Comparison of ENCODE assay signal across 17 cellular contexts in genomic region chr18:50128506-50129271, GRCh38.
A peak's percentile ranks its signal among the peaks of the same experiment; 100 is the strongest.
DNase-seq lines count a peak whose midpoint lies in the region; ATAC-seq, FAIRE-seq and TF ChIP-seq lines count a peak whose summit lies in the region.
"Had no signal": no experiment of that assay in that cellular context is flagged by ENCODE, and none has a peak within 500 bp of the region (broad histone marks: within the 10 kb centered on the region; RNA-seq: fewer than 3 reads in every experiment).

No MANE protein-coding gene starts in this region.

- H3K9me3 ChIP-seq in H1 (ENCODE audit: insufficient read depth in 2 of 2, low read depth in 1 of 2, low read length in 1 of 2), result no peaks in the 10 kb centered on the region
- no peaks in the 10 kb centered on the region for H3K9me3 ChIP-seq in muscle layer of duodenum (ENCODE audit: control insufficient read depth in 1 of 2, low read length in 2 of 2)
- H3K9me3 ChIP-seq: heart left ventricle, uterus had no signal

- H2BK120ac ChIP-seq in H1 (replicated peaks; ENCODE audit: low read depth, low read length), result peak overlapping the region; percentile 7

- H2AK5ac ChIP-seq in H1 (ENCODE audit: low read depth, low read length), result peak overlapping the region; percentile 25; the same call in 1 of the 2 replicates

- H2BK15ac ChIP-seq in H1 (ENCODE audit: low read length), result no peak overlapping the region

- H3K9ac ChIP-seq in H1 (replicated peaks in 1 of 4; ENCODE audit: extremely low read depth in 1 of 4, low read depth in 3 of 4, low read length in 3 of 4), result no peak overlapping the region; a peak in 2 of 7 replicates
- H3K9ac ChIP-seq: parathyroid adenoma had no signal

- POLR2A ChIA-PET in H1 (lab: Charles Lee; ENCODE audit: partially characterized antibody), result interaction anchor here (1.4 kb wide), 1 partner anchor 35 kb away, joined by 5 read pairs; no protein-coding TSS in a partner anchor

- no peaks in the 10 kb centered on the region for H3K36me3 ChIP-seq in H1 (ENCODE audit: control insufficient read depth in 2 of 4, insufficient read depth in 4 of 4, low read length in 3 of 4)
- no peaks in the 10 kb centered on the region for H3K36me3 ChIP-seq in muscle layer of duodenum (ENCODE audit: control insufficient read depth in 1 of 2, insufficient read depth in 2 of 2, low read length in 2 of 2)
- H3K36me3 ChIP-seq: cardiac muscle cell, heart left ventricle, uterus had no signal

- no peak for TF ChIP-seq RAD21 in H1 (IDR thresholded peaks at IDR 0.05 in 1 of 2, conservative IDR thresholded peaks at IDR 0.05 in 1 of 2; ENCODE audit: low read depth in 2 of 2, low read length in 2 of 2)

- H3K4me3 ChIP-seq in H1 (ENCODE audit: extremely low read depth in 1 of 4, insufficient read depth in 2 of 4, low read depth in 3 of 4, low read length in 4 of 4) (0 out of 8 replicates have a peak overlapping the region, but pooled peaks of 1 of the 4 experiments have one; percentile 7), muscle layer of duodenum (ENCODE audit: low read depth in 1 of 2, low read length in 2 of 2) (no peak overlapping the region)
- H3K4me3 ChIP-seq: cardiac muscle cell, heart left ventricle, uterus had no signal

- 0 out of 2 replicates have a peak overlapping the region, but pooled peaks have one; percentile 28 for H2AFZ ChIP-seq in H1 (ENCODE audit: low read length)
- H2AFZ ChIP-seq: parathyroid adenoma had no signal

- H2BK20ac ChIP-seq in H1 (ENCODE audit: low read length), result peak overlapping the region; percentile 73; the same call in 1 of the 2 replicates

- ATAC-seq in GM19035 (IDR thresholded peaks at IDR 0.05; ENCODE audit: unreplicated experiment), result no peak
- no peak for ATAC-seq in GM21447 (IDR thresholded peaks at IDR 0.05; ENCODE audit: unreplicated experiment)
- ATAC-seq: heart left ventricle had no signal

- H3K4me2 ChIP-seq in H1 (ENCODE audit: insufficient read depth in 1 of 2, low read depth in 2 of 2, low read length in 2 of 2), result peak overlapping the region in 1 of 2 experiments; percentile 30; a peak in 2 of 4 replicates

- 56% methylated on average over 15 of the region's 15 CpGs; no CpG with 5 or more reads in 1 of the 2 experiments for WGBS in H1 (ENCODE audit: extremely low coverage in 1 of 2, insufficient coverage in 1 of 2, insufficient read length in 1 of 2, insufficient replicate concordance in 2 of 2, low coverage in 1 of 2, low lambda C conversion rate in 2 of 2, missing lambda C conversion rate in 1 of 2), 2 experiments

- CTCF ChIA-PET in H1 (lab: Charles Lee; ENCODE audit: partially characterized antibody), result interaction anchor here (0.8 to 1.6 kb wide), 3 partner anchors 15 to 75 kb away, joined by 3 read pairs; no protein-coding TSS in a partner anchor

- FAIRE-seq in H1 (lab: Jason Lieb, UNC), result peak; percentile 74
- FAIRE-seq: endometrium had no signal

- no peaks in the 10 kb centered on the region for H4K20me1 ChIP-seq in H1 (replicated peaks in 1 of 2; ENCODE audit: control insufficient read depth in 1 of 2, insufficient read depth in 2 of 2, low read length in 2 of 2)

- H2BK12ac ChIP-seq in H1 (ENCODE audit: low read depth, low read length), result 0 out of 2 replicates have a peak overlapping the region, but pooled peaks have one; percentile 1

- no peak overlapping the region for H3K23ac ChIP-seq in H1 (ENCODE audit: insufficient read length)

- no peak overlapping the region for H3K56ac ChIP-seq in H1 (replicated peaks; ENCODE audit: insufficient read length, low read depth, low read length)

- H3K79me2 ChIP-seq in H1 (ENCODE audit: control insufficient read depth in 1 of 2, insufficient read depth in 2 of 2, low read length in 2 of 2), result no peaks in the 10 kb centered on the region

- H3K79me1 ChIP-seq in H1 (ENCODE audit: low read depth, low read length), result no peaks in the 10 kb centered on the region

- H2BK5ac ChIP-seq in H1 (ENCODE audit: low read depth, low read length), result peak overlapping the region; percentile 32; the same call in 1 of the 2 replicates

- peaks cover 3 to 11% (median 8%) of the 10 kb centered on the region in 4 experiments for H3K4me1 ChIP-seq in H1 (replicated peaks in 1 of 4; ENCODE audit: control insufficient read depth in 3 of 4, insufficient read depth in 4 of 4, low read length in 3 of 4)
- no peaks in the 10 kb centered on the region for H3K4me1 ChIP-seq in muscle layer of duodenum (ENCODE audit: control insufficient read depth in 1 of 2, insufficient read depth in 2 of 2, low read length in 2 of 2)
- H3K4me1 ChIP-seq: heart left ventricle, uterus had no signal

- TF ChIP-seq EP300 in H1 (IDR thresholded peaks at IDR 0.05; ENCODE audit: borderline replicate concordance in 1 of 2, low read depth in 2 of 2, low read length in 2 of 2), result no peak

- no peaks in the 10 kb centered on the region for H3K23me2 ChIP-seq in H1 (ENCODE audit: low read depth, low read length)

- TF ChIP-seq CTCF in H1 (IDR thresholded peaks at IDR 0.05; ENCODE audit: control extremely low read depth in 1 of 3, insufficient read depth in 1 of 3, low read depth in 1 of 3, low read length in 3 of 3), result no peak

- H3K27me3 ChIP-seq in H1 (replicated peaks in 1 of 4; ENCODE audit: control insufficient read depth in 3 of 4, extremely low read depth in 1 of 4, insufficient read depth in 3 of 4, low read length in 3 of 4) (no peaks in the 10 kb centered on the region), muscle layer of duodenum (ENCODE audit: low read depth, low read length) (no peaks in the 10 kb centered on the region)
- H3K27me3 ChIP-seq: cardiac muscle cell, uterus had no signal

- peak overlapping the region; percentile 59 for H4K91ac ChIP-seq in H1 (replicated peaks; ENCODE audit: insufficient read length, low read length)

- H4K8ac ChIP-seq in H1 (ENCODE audit: extremely low read depth, insufficient read depth, low read length), result no peak overlapping the region

- no peak overlapping the region for H3K14ac ChIP-seq in H1 (ENCODE audit: insufficient read length)

- H3K18ac ChIP-seq in H1 (ENCODE audit: extremely low read depth, low read length), result no peak overlapping the region; the same call in 1 of the 2 replicates

- peak overlapping the region; percentile 16 for H4K5ac ChIP-seq in H1 (ENCODE audit: insufficient read length, low read depth, low read length)

- H3K27ac ChIP-seq in H1 (ENCODE audit: low read depth, low read length), result 0 out of 2 replicates have a peak overlapping the region, but pooled peaks have one; percentile 43
- H3K27ac ChIP-seq in muscle layer of duodenum (ENCODE audit: low read length), result peak overlapping the region; percentile 43
- H3K27ac ChIP-seq: cardiac muscle cell, heart left ventricle, parathyroid adenoma, uterus had no signal

- DNase-seq in ELF-1 (ENCODE audit: low read depth, low spot score), result peak; percentile 51
- peak; percentile 78 for DNase-seq in NCI-H2107 (lab: John Stamatoyannopoulos, UW)
- peak in 1 of 2 experiments; percentile 55 for DNase-seq in H1 (ENCODE audit: low read depth in 1 of 2, low spot score in 2 of 2)
- no peak for DNase-seq in SIG-M5 (lab: John Stamatoyannopoulos, UW)
- DNase-seq in glomerular visceral epithelial cell (ENCODE audit: extremely low spot score), result no peak
- DNase-seq: activated naive CD4-positive, alpha-beta T cell treated with anti-CD3 and anti-CD28 coated beads for 36 hours; DMS53; heart left ventricle; NCI-H82; SHP77 treated with DMSO at 0.1 percent for 48 hours; uterus had no signal

- TF ChIP-seq POLR2A in H1 (IDR thresholded peaks at IDR 0.05; ENCODE audit: control extremely low read depth in 1 of 2, low read depth in 2 of 2, low read length in 2 of 2), result no peak

- H3K4ac ChIP-seq in H1 (replicated peaks; ENCODE audit: insufficient read length, low read depth, low read length), result no peak overlapping the region

TF ChIP-seq in H1, 55 proteins besides CTCF, POLR2A, EP300 and RAD21:
- TF ChIP-seq RXRA (IDR thresholded peaks at IDR 0.05; ENCODE audit: insufficient read depth, low read depth, low read length) (no peak), NANOG (IDR thresholded peaks at IDR 0.05; ENCODE audit: insufficient read depth, low read depth, low read length, poor library complexity, severe bottlenecking) (no peak), E2F6 (IDR thresholded peaks at IDR 0.05) (peak; percentile 49), CEBPB (IDR thresholded peaks at IDR 0.05; ENCODE audit: low read depth, low read length) (no peak), TCF12 (IDR thresholded peaks at IDR 0.05; ENCODE audit: low read depth, low read length) (no peak), POLR2AphosphoS5 (IDR thresholded peaks at IDR 0.05; ENCODE audit: low read depth, low read length) (no peak), KDM5A (IDR thresholded peaks at IDR 0.05; ENCODE audit: low read length) (no peak), BACH1 (IDR thresholded peaks at IDR 0.05; ENCODE audit: low read length) (no peak), CHD2 (IDR thresholded peaks at IDR 0.05; ENCODE audit: low read length) (no peak), TBP (IDR thresholded peaks at IDR 0.05; ENCODE audit: low read depth, low read length) (0 out of 2 replicates have a peak, but pooled peaks have one; percentile 23), FOSL1 (IDR thresholded peaks at IDR 0.05; ENCODE audit: insufficient read depth, low read depth, low read length) (no peak), SIX5 (IDR thresholded peaks at IDR 0.05; ENCODE audit: low read depth, low read length) (no peak), CREB1 (IDR thresholded peaks at IDR 0.05) (no peak), HDAC2 (IDR thresholded peaks at IDR 0.05; ENCODE audit: borderline replicate concordance in 1 of 2, low read depth in 2 of 2, low read length in 2 of 2) (no peak), SIN3A (conservative IDR thresholded peaks at IDR 0.05 in 1 of 2, IDR thresholded peaks at IDR 0.05 in 1 of 2; ENCODE audit: low read depth in 1 of 2, low read length in 2 of 2) (peak in 1 of 2 experiments; percentile 78; a peak in 2 of 4 replicates), ATF3 (IDR thresholded peaks at IDR 0.05; ENCODE audit: insufficient read depth, low read depth, low read length) (no peak), SP1 (IDR thresholded peaks at IDR 0.05; ENCODE audit: low read depth, low read length) (0 out of 2 replicates have a peak, but pooled peaks have one; percentile 22), KDM4A (IDR thresholded peaks at IDR 0.05; ENCODE audit: low read depth, low read length, severe bottlenecking) (no peak), GTF2F1 (IDR thresholded peaks at IDR 0.05; ENCODE audit: borderline replicate concordance, low read depth, low read length) (no peak)

Comparison
In these comparisons a context has a peak if more than half of its experiments do, and no peak if none do; other contexts are left out.
1. DNase-seq: peak in ELF-1 (single experiment) and NCI-H2107 (single experiment); none in SIG-M5 (single experiment) and glomerular visceral epithelial cell (single experiment).